ENCODE assay signal across 13 cellular contexts in genomic region chr1:17561252-17561558, GRCh38. TPM values are rescaled to one million over a fixed set of nuclear protein-coding genes. Genes with fewer than 3 reads are reported as not detected.
DNase-seq lines count a peak whose midpoint lies in the region; ATAC-seq and TF ChIP-seq lines count a peak whose summit lies in the region.
"Had no signal": no experiment of that assay in that cellular context is flagged by ENCODE, and none has a peak within 500 bp of the region (broad histone marks: within the 10 kb centered on the region; RNA-seq: fewer than 3 reads in every experiment).

No MANE protein-coding gene starts in this region.

- H2BK12ac ChIP-seq in H9 (ENCODE audit: insufficient read length, low read depth, low read length): no peak overlapping the region

- H3K4ac ChIP-seq in H9 (ENCODE audit: low read depth, low read length): no peak overlapping the region

- H3K4me3 Mint-ChIP-seq in H9 (no peak overlapping the region), chondrocyte (ENCODE audit: unreplicated experiment) (peak overlapping the region; percentile 19), Caco-2 (ENCODE audit: unreplicated experiment) (no peak overlapping the region)
- no peak overlapping the region for H3K4me3 Mint-ChIP-seq in activated CD8-positive, alpha-beta T cell treated with anti-CD3 and anti-CD28 coated beads for 36 hours
- H3K4me3 Mint-ChIP-seq: CD8-positive, alpha-beta memory T cell; central memory CD8-positive, alpha-beta T cell had no signal

- BruUV-seq in Caco-2 (replicated peaks; lab: Mats Ljungman, UMichigan): no TSS peak

- no peak overlapping the region for H2BK20ac ChIP-seq in H9 (ENCODE audit: low read depth, low read length, poor library complexity, severe bottlenecking)

- H4K20me1 ChIP-seq in H9 (ENCODE audit: control insufficient read depth, insufficient read depth, insufficient read length): no peaks in the 10 kb centered on the region

- H2BK120ac ChIP-seq in H9 (ENCODE audit: low read depth, low read length, poor library complexity, severe bottlenecking): no peak overlapping the region

- H3K23me2 ChIP-seq in H9 (ENCODE audit: insufficient read length, low read depth, low read length, poor library complexity, severe bottlenecking): no peaks in the 10 kb centered on the region

- ATAC-seq in left lung: no peak
- no peak for ATAC-seq in activated CD8-positive, alpha-beta T cell treated with anti-CD3 and anti-CD28 coated beads for 36 hours

- peak overlapping the region; percentile 32; the same call in 1 of the 2 replicates for H3K14ac ChIP-seq in H9 (ENCODE audit: insufficient read depth, low read length)

- POLR2A ChIA-PET in activated CD8-positive, alpha-beta T cell treated with anti-CD3 and anti-CD28 coated beads for 36 hours (lab: Charles Lee): no interaction called here
- POLR2A ChIA-PET in Caco-2 (lab: Charles Lee): no interaction called here

- H3K4me2 ChIP-seq in H9 (ENCODE audit: insufficient read depth, insufficient read length, low read length): no peak overlapping the region

- TF ChIP-seq CTCF in H9 (conservative IDR thresholded peaks at IDR 0.05): no peak
- no peak for TF ChIP-seq CTCF in chondrocyte (IDR thresholded peaks at IDR 0.05)
- no peak for TF ChIP-seq CTCF in left lung (IDR thresholded peaks at IDR 0.05)
- no peak for TF ChIP-seq CTCF in activated CD8-positive, alpha-beta T cell treated with anti-CD3 and anti-CD28 coated beads for 36 hours (IDR thresholded peaks at IDR 0.05)
- TF ChIP-seq CTCF in Caco-2 (IDR thresholded peaks at IDR 0.05; ENCODE audit: insufficient read depth in 1 of 2, low read depth in 1 of 2, low read length in 1 of 2, severe bottlenecking in 1 of 2, unreplicated experiment in 1 of 2): no peak

- H3K27me3 ChIP-seq in H9 (ENCODE audit: insufficient read depth, low read length): no peaks in the 10 kb centered on the region
- no peaks in the 10 kb centered on the region for H3K27me3 ChIP-seq in left lung
- H3K27me3 ChIP-seq in Caco-2 (replicated peaks; ENCODE audit: control insufficient read depth, insufficient read depth, low read length): no peaks in the 10 kb centered on the region

- no peak overlapping the region for H2AK5ac ChIP-seq in H9 (ENCODE audit: insufficient read length, low read length)

- H3K79me2 ChIP-seq in H9 (ENCODE audit: insufficient read depth, low read length): peaks cover 3% of the 10 kb centered on the region; the same call in 1 of the 2 replicates

- H3K79me1 ChIP-seq in H9 (ENCODE audit: insufficient read depth, low read depth, low read length, poor library complexity, severe bottlenecking): no peaks in the 10 kb centered on the region

- H2AFZ ChIP-seq in H9 (ENCODE audit: low read length): no peak overlapping the region

- H4K91ac ChIP-seq in H9 (ENCODE audit: insufficient read length, low read depth, low read length): no peak overlapping the region

- H3K27ac Mint-ChIP-seq in H9: no peak overlapping the region
- H3K27ac Mint-ChIP-seq in chondrocyte (ENCODE audit: unreplicated experiment): peak overlapping the region; percentile 96
- no peak overlapping the region for H3K27ac Mint-ChIP-seq in activated CD8-positive, alpha-beta T cell treated with anti-CD3 and anti-CD28 coated beads for 36 hours
- H3K27ac Mint-ChIP-seq in Caco-2 (ENCODE audit: unreplicated experiment): no peak overlapping the region
- H3K27ac Mint-ChIP-seq: CD8-positive, alpha-beta memory T cell had no signal

- H3K4me1 ChIP-seq in H9 (ENCODE audit: insufficient read depth, low read length) (peaks cover 29% of the 10 kb centered on the region; the same call in 1 of the 2 replicates), left lung (peaks cover 15 to 28% of the 10 kb centered on the region in 2 donors), Caco-2 (peaks cover 17% of the 10 kb centered on the region)

- DNase-seq in H9 (no peak), chondrocyte (ENCODE audit: low spot score) (no peak), left lung (no peak), HCEC 1CT (no peak), Caco-2 (no peak), SIG-M5 treated with dmso at 0.1 percent for 504 hours (lab: John Stamatoyannopoulos, UW; ENCODE audit: unreplicated experiment) (no peak)
- no peak for DNase-seq in activated CD8-positive, alpha-beta T cell treated with anti-CD3 and anti-CD28 coated beads for 36 hours
- DNase-seq: CD8-positive, alpha-beta memory T cell; NCI-H524; occipital lobe had no signal

- no peak overlapping the region for H3K9ac ChIP-seq in H9 (ENCODE audit: extremely low read depth, insufficient read length, low read length)

- H2BK5ac ChIP-seq in H9 (ENCODE audit: insufficient read length, low read length): no peak overlapping the region

- no peak overlapping the region for H3T11ph ChIP-seq in H9 (ENCODE audit: low read length)

- H3K4me3 ChIP-seq in left lung (no peak overlapping the region), skin epidermis (no peak overlapping the region), Caco-2 (ENCODE audit: low read depth, low read length) (no peak overlapping the region)

- no peak overlapping the region for H4K5ac ChIP-seq in H9 (ENCODE audit: insufficient read length, low read depth, low read length)

- intact Hi-C loops in left lung (cut with DNase I) (no loop called here), Caco-2 (cut with micrococcal nuclease; ENCODE audit: unreplicated experiment) (no loop called here)
- intact Hi-C loops in activated CD8-positive, alpha-beta T cell treated with anti-CD3 and anti-CD28 coated beads for 36 hours (cut with micrococcal nuclease): no loop called here

- H3K9me3 Mint-ChIP-seq in H9 (no peaks in the 10 kb centered on the region), chondrocyte (ENCODE audit: low read depth) (no peaks in the 10 kb centered on the region), Caco-2 (ENCODE audit: unreplicated experiment) (no peaks in the 10 kb centered on the region)
- no peaks in the 10 kb centered on the region for H3K9me3 Mint-ChIP-seq in activated CD8-positive, alpha-beta T cell treated with anti-CD3 and anti-CD28 coated beads for 36 hours
- H3K9me3 Mint-ChIP-seq: CD8-positive, alpha-beta memory T cell; central memory CD8-positive, alpha-beta T cell had no signal

- H3K9me3 ChIP-seq in H9 (ENCODE audit: control insufficient read depth, low read depth, low read length) (no peaks in the 10 kb centered on the region), left lung (no peaks in the 10 kb centered on the region), Caco-2 (no peaks in the 10 kb centered on the region)

- H2BK15ac ChIP-seq in H9 (ENCODE audit: low read depth, low read length): no peak overlapping the region

- H3K36me3 ChIP-seq in left lung (no peaks in the 10 kb centered on the region), Caco-2 (ENCODE audit: control insufficient read depth, insufficient read depth, low read length) (no peaks in the 10 kb centered on the region)

- CTCF ChIA-PET in activated CD8-positive, alpha-beta T cell treated with anti-CD3 and anti-CD28 coated beads for 36 hours (lab: Charles Lee): no interaction called here
- CTCF ChIA-PET in Caco-2 (lab: Charles Lee): no interaction called here

- no peak overlapping the region for H3K23ac ChIP-seq in H9 (ENCODE audit: insufficient read length, low read depth, low read length)

- H3K18ac ChIP-seq in H9 (ENCODE audit: insufficient read length, low read depth, low read length): no peak overlapping the region

- H3K27ac ChIP-seq in H9 (ENCODE audit: insufficient read length, low read depth, low read length) (no peak overlapping the region), left lung (peak overlapping the region; percentile 42 to 61), skin epidermis (peak overlapping the region in 20 of 21 experiments; percentile 11 to 80 (median 60))

- H3K4me1 Mint-ChIP-seq in H9 (peaks cover 79 to 90% of the 10 kb centered on the region in 2 experiments), chondrocyte (ENCODE audit: low read depth) (peaks cover 69% of the 10 kb centered on the region), Caco-2 (ENCODE audit: low read depth, unreplicated experiment) (no peaks in the 10 kb centered on the region)
- H3K4me1 Mint-ChIP-seq in activated CD8-positive, alpha-beta T cell treated with anti-CD3 and anti-CD28 coated beads for 36 hours (ENCODE audit: low read depth): no peaks in the 10 kb centered on the region
- H3K4me1 Mint-ChIP-seq: CD8-positive, alpha-beta memory T cell; central memory CD8-positive, alpha-beta T cell had no signal

- H3K36me3 Mint-ChIP-seq in H9 (ENCODE audit: insufficient read depth in 1 of 3, low read depth in 3 of 3): no peaks in the 10 kb centered on the region; a peak in 1 of 7 replicates
- no peaks in the 10 kb centered on the region for H3K36me3 Mint-ChIP-seq in chondrocyte (ENCODE audit: low read depth)
- H3K36me3 Mint-ChIP-seq in activated CD8-positive, alpha-beta T cell treated with anti-CD3 and anti-CD28 coated beads for 36 hours (ENCODE audit: low read depth): no peaks in the 10 kb centered on the region
- no peaks in the 10 kb centered on the region for H3K36me3 Mint-ChIP-seq in Caco-2 (ENCODE audit: insufficient read depth, unreplicated experiment)
- H3K36me3 Mint-ChIP-seq: CD8-positive, alpha-beta memory T cell had no signal

- no CpG with 5 or more reads among the region's 9 CpGs for WGBS in H9 (ENCODE audit: extremely low coverage, insufficient read length, low lambda C conversion rate)

- H3K56ac ChIP-seq in H9 (ENCODE audit: insufficient read length, low read depth, low read length): no peak overlapping the region

- no peak overlapping the region for H4K8ac ChIP-seq in H9 (replicated peaks; ENCODE audit: insufficient read length, low read depth, low read length)

- H3K27me3 Mint-ChIP-seq in H9 (ENCODE audit: low read depth) (no peaks in the 10 kb centered on the region; the same call in 1 of the 2 replicates), chondrocyte (ENCODE audit: low read depth) (no peaks in the 10 kb centered on the region), Caco-2 (ENCODE audit: insufficient read depth, unreplicated experiment) (no peaks in the 10 kb centered on the region)
- no peaks in the 10 kb centered on the region for H3K27me3 Mint-ChIP-seq in activated CD8-positive, alpha-beta T cell treated with anti-CD3 and anti-CD28 coated beads for 36 hours

RNA-seq across cellular contexts. Expression of gene ARHGEF10L, which starts 21.7 kb away (rescaled TPM):
- total RNA-seq in H9 (2021) (20.2 and 21.4 TPM in 2 replicates), chondrocyte (27.3 to 40.6 TPM (median 40.0 TPM) in 3 replicates), left lung (10 to 100 TPM; 26.5 to 39.6 TPM), Caco-2 (2022) (31.3 and 34.0 TPM in 2 replicates)
- not detected for total RNA-seq in activated CD8-positive, alpha-beta T cell treated with anti-CD3 and anti-CD28 coated beads for 36 hours
- total RNA-seq: T-helper 1 cell treated with Interleukin-12 subunit alpha and Interleukin-12 subunit beta and Interleukin-4 antibody, amounts not matched to agents 30 ng/mL and 1 ng/mL, for 36 hours had no signal

Comparison
In these comparisons a context has a peak if more than half of its experiments do, and no peak if none do; other contexts are left out.
1. RNA of gene ARHGEF10L, which starts 21.7 kb away (total RNA-seq): 27.3 to 40.6 TPM in chondrocyte, 26.5 to 39.6 TPM in left lung, 31.3 to 34.0 TPM in Caco-2 and 20.2 to 21.4 TPM in H9; not detected in activated CD8-positive, alpha-beta T cell treated with anti-CD3 and anti-CD28 coated beads for 36 hours; every median in the first group is over 10 times any median in the second.